Comparison of ENCODE assay signal across 1 cellular context in genomic region chr17:47686661-47687327, GRCh38.
TF ChIP-seq lines count a peak whose summit lies in the region.

No MANE protein-coding gene starts in this region.

TF ChIP-seq in HepG2, 621 proteins besides CTCF, POLR2A, EP300 and RAD21 (continues in another document):
- TF ChIP-seq ZMYM4 (CRISPR knock-in tag; IDR thresholded peaks at IDR 0.05) (0 out of 2 replicates have a peak, but pooled peaks have one; percentile 14), ZMAT3 (CRISPR knock-in tag; conservative IDR thresholded peaks at IDR 0.05) (no peak), ZNF251 (CRISPR knock-in tag; IDR thresholded peaks at IDR 0.05) (no peak), ZNF232 (CRISPR knock-in tag; IDR thresholded peaks at IDR 0.05; ENCODE audit: borderline replicate concordance) (no peak), ZBTB44 (CRISPR knock-in tag; IDR thresholded peaks at IDR 0.05) (no peak), ZBTB26 (CRISPR knock-in tag; IDR thresholded peaks at IDR 0.05; ENCODE audit: borderline replicate concordance) (0 out of 2 replicates have a peak, but pooled peaks have one; percentile 45), SNRNP70 (IDR thresholded peaks at IDR 0.05; ENCODE audit: low read depth, low read length) (no peak), RORA (CRISPR knock-in tag; IDR thresholded peaks at IDR 0.05) (no peak), SALL2 (CRISPR knock-in tag; IDR thresholded peaks at IDR 0.05) (no peak), PRPF4 (IDR thresholded peaks at IDR 0.05; ENCODE audit: low read depth, low read length, poor library complexity, severe bottlenecking) (no peak), TEAD2 (CRISPR knock-in tag; IDR thresholded peaks at IDR 0.05) (no peak), RFX1 (IDR thresholded peaks at IDR 0.05) (no peak), NRL (CRISPR knock-in tag; IDR thresholded peaks at IDR 0.05; ENCODE audit: borderline replicate concordance) (no peak), MTF1 (CRISPR knock-in tag; IDR thresholded peaks at IDR 0.05) (no peak), RERE (CRISPR knock-in tag; IDR thresholded peaks at IDR 0.05; ENCODE audit: low read depth) (peak; percentile 13; the same call in 1 of the 2 replicates), ZFP1 (CRISPR knock-in tag; IDR thresholded peaks at IDR 0.05) (no peak), KLF6 (CRISPR knock-in tag; IDR thresholded peaks at IDR 0.05) (no peak), RXRA (CRISPR knock-in tag; IDR thresholded peaks at IDR 0.05) (no peak; the same call in 1 of the 2 replicates), ZNF329 (CRISPR knock-in tag; IDR thresholded peaks at IDR 0.05; ENCODE audit: low read depth) (no peak), NAIF1 (CRISPR knock-in tag; IDR thresholded peaks at IDR 0.05; ENCODE audit: borderline replicate concordance) (no peak), NFKBIZ (CRISPR knock-in tag; IDR thresholded peaks at IDR 0.05) (no peak), ZNF7 (CRISPR knock-in tag; IDR thresholded peaks at IDR 0.05) (peak; percentile 87), GMEB1 (CRISPR knock-in tag; IDR thresholded peaks at IDR 0.05; ENCODE audit: borderline replicate concordance) (0 out of 2 replicates have a peak, but pooled peaks have one; percentile 23), ZNF33A (CRISPR knock-in tag; IDR thresholded peaks at IDR 0.05; ENCODE audit: borderline replicate concordance) (no peak), ZNF225 (CRISPR knock-in tag; IDR thresholded peaks at IDR 0.05) (no peak), SOX5 (CRISPR knock-in tag; IDR thresholded peaks at IDR 0.05; ENCODE audit: borderline replicate concordance) (no peak; the same call in 1 of the 2 replicates), ZNF713 (CRISPR knock-in tag; IDR thresholded peaks at IDR 0.05) (no peak), ZNF567 (CRISPR knock-in tag; IDR thresholded peaks at IDR 0.05; ENCODE audit: borderline replicate concordance) (no peak), GATA4 (IDR thresholded peaks at IDR 0.05; ENCODE audit: borderline replicate concordance, low read depth) (no peak), FOXK1 (CRISPR knock-in tag; IDR thresholded peaks at IDR 0.05; ENCODE audit: borderline replicate concordance, low read depth) (no peak), ZNF572 (CRISPR knock-in tag; IDR thresholded peaks at IDR 0.05) (no peak), ZNF317 (CRISPR knock-in tag; IDR thresholded peaks at IDR 0.05) (no peak), ARID4A (CRISPR knock-in tag; IDR thresholded peaks at IDR 0.05; ENCODE audit: borderline replicate concordance) (peak; percentile 51; the same call in 1 of the 2 replicates), HNRNPK (IDR thresholded peaks at IDR 0.05; ENCODE audit: low read depth, low read length, poor library complexity, severe bottlenecking) (no peak), ESRRA (CRISPR knock-in tag; IDR thresholded peaks at IDR 0.05; ENCODE audit: low read depth) (peak; percentile 88), ZZZ3 (CRISPR knock-in tag; IDR thresholded peaks at IDR 0.05; ENCODE audit: borderline replicate concordance) (no peak), REL (CRISPR knock-in tag; conservative IDR thresholded peaks at IDR 0.05) (no peak), ZNF550 (CRISPR knock-in tag; IDR thresholded peaks at IDR 0.05; ENCODE audit: borderline replicate concordance) (no peak), PRMT3 (CRISPR knock-in tag; IDR thresholded peaks at IDR 0.05; ENCODE audit: borderline replicate concordance, low read depth) (no peak), AKNA (CRISPR knock-in tag; IDR thresholded peaks at IDR 0.05; ENCODE audit: borderline replicate concordance) (no peak), CREB1 (IDR thresholded peaks at IDR 0.05) (peak; percentile 48; the same call in 1 of the 2 replicates), CREB1 (CRISPR knock-in tag; IDR thresholded peaks at IDR 0.05) (peak; percentile 73), ZNF256 (CRISPR knock-in tag; conservative IDR thresholded peaks at IDR 0.05) (no peak), PHF8 (CRISPR knock-in tag; IDR thresholded peaks at IDR 0.05) (peak; percentile 18; the same call in 1 of the 2 replicates), ZNF777 (CRISPR knock-in tag; IDR thresholded peaks at IDR 0.05) (no peak)
